Comparison of ENCODE assay signal across 24 cellular contexts in genomic region chr2:118923371-118923770, GRCh38. TPM values are rescaled to one million over a fixed set of nuclear protein-coding genes. Genes with fewer than 3 reads are reported as not detected.
"Had no signal": no experiment of that assay in that cellular context is flagged by ENCODE, and none has a peak within 500 bp of the region (broad histone marks: within the 10 kb centered on the region; RNA-seq: fewer than 3 reads in every experiment).

No MANE protein-coding gene starts in this region.

- H3K4me3 Mint-ChIP-seq: activated CD8-positive, alpha-beta T cell treated with anti-CD3 and anti-CD28 coated beads for 36 hours; activated naive CD4-positive, alpha-beta T cell treated with anti-CD3 and anti-CD28 coated beads, Interleukin-2, amount 50 U/mL, for 24 hours; T-helper 2 cell treated with Interferon-gamma antibody and Interleukin-4, amounts not matched to agents 5 μg/mL and 100 μg/mL, for 36 hours had no signal

- H3K9me3 Mint-ChIP-seq: activated CD8-positive, alpha-beta T cell treated with anti-CD3 and anti-CD28 coated beads for 36 hours; activated naive CD4-positive, alpha-beta T cell treated with anti-CD3 and anti-CD28 coated beads, Interleukin-2, amount 50 U/mL, for 24 hours; T-helper 2 cell treated with Interferon-gamma antibody and Interleukin-4, amounts not matched to agents 5 μg/mL and 100 μg/mL, for 36 hours had no signal

- H3K27me3 Mint-ChIP-seq: activated naive CD4-positive, alpha-beta T cell treated with anti-CD3 and anti-CD28 coated beads, Interleukin-2, amount 50 U/mL, for 24 hours had no signal

- DNase-seq: activated CD4-positive, alpha-beta T cell treated with anti-CD3 and anti-CD28 coated beads for 4 hours; activated CD8-positive, alpha-beta memory T cell treated with anti-CD3 and anti-CD28 coated beads, Interleukin-2, amount 50 U/mL, for 4 hours; activated CD8-positive, alpha-beta T cell treated with anti-CD3 and anti-CD28 coated beads for 36 hours; activated naive CD4-positive, alpha-beta T cell; activated T-cell treated with anti-CD3 and anti-CD28 coated beads, Interleukin-2, amount 50 U/mL, for 1 hour; aorta; body of pancreas; central memory CD4-positive, alpha-beta T cell; KG1; NCI-H1092; NCI-H1417; NCI-H1694; NCI-H2107; NCI-H2171 treated with DMSO at 0.1 percent for 48 hours; NCI-H345; NCI-H510A; NCI-H526 treated with DMSO at 0.1 percent for 48 hours; SIG-M5 had no signal

- H3K27ac Mint-ChIP-seq: activated CD8-positive, alpha-beta T cell treated with anti-CD3 and anti-CD28 coated beads for 36 hours; activated naive CD4-positive, alpha-beta T cell treated with anti-CD3 and anti-CD28 coated beads, Interleukin-2, amount 50 U/mL, for 24 hours; T-helper 2 cell treated with Interferon-gamma antibody and Interleukin-4, amounts not matched to agents 5 μg/mL and 100 μg/mL, for 36 hours had no signal

- H3K36me3 Mint-ChIP-seq: activated naive CD4-positive, alpha-beta T cell treated with anti-CD3 and anti-CD28 coated beads, Interleukin-2, amount 50 U/mL, for 24 hours had no signal

- H3K27me3 ChIP-seq: body of pancreas had no signal

- H3K27ac ChIP-seq: body of pancreas had no signal

- H3K4me3 ChIP-seq: body of pancreas had no signal

- H3K9me3 ChIP-seq: body of pancreas had no signal

- H3K4me1 ChIP-seq: body of pancreas had no signal

RNA-seq across cellular contexts. Expression of gene MARCO, which starts 18.6 kb away (rescaled TPM):
- total RNA-seq: activated CD8-positive, alpha-beta T cell treated with anti-CD3 and anti-CD28 coated beads for 36 hours; bronchial epithelial cell; chondrocyte; LHCN-M2; T-helper 1 cell treated with Interleukin-12 subunit alpha and Interleukin-12 subunit beta and Interleukin-4 antibody, amounts not matched to agents 30 ng/mL and 1 ng/mL, for 36 hours had no signal
